32 cellular contexts compared by ENCODE assay signal in genomic region chr14:59267046-59267445, GRCh38.
DNase-seq lines count a peak whose midpoint lies in the region; ATAC-seq, FAIRE-seq and TF ChIP-seq lines count a peak whose summit lies in the region.
"Had no signal": no experiment of that assay in that cellular context is flagged by ENCODE, and none has a peak within 500 bp of the region (broad histone marks: within the 10 kb centered on the region; RNA-seq: fewer than 3 reads in every experiment).

No MANE protein-coding gene starts in this region.

- peaks cover 34% of the 10 kb centered on the region for H3K4me1 ChIP-seq in RWPE2 (ENCODE audit: insufficient read depth, poor library complexity, severe bottlenecking)
- no peaks in the 10 kb centered on the region for H3K4me1 ChIP-seq in mucosa of descending colon (ENCODE audit: low read depth)
- H3K4me1 ChIP-seq in ascending aorta = peaks cover 0 to 20% of the 10 kb centered on the region in 2 donors
- H3K4me1 ChIP-seq: breast epithelium had no signal

- no peak for DNase-seq in activated CD4-positive, alpha-beta T cell treated with anti-CD3 and anti-CD28 coated beads, Interleukin-2, amount 10 ng/mL, durations not matched to agents 24 days and 14 days
- DNase-seq in activated CD4-positive, alpha-beta T cell treated with anti-CD3 and anti-CD28 coated beads, Interleukin-2, amount 50 U/mL, for 1 hour = no peak
- DNase-seq in GM19239 (ENCODE audit: insufficient read length, low spot score) (no peak), RWPE2 (ENCODE audit: low spot score) (no peak), iris pigment epithelial cell (ENCODE audit: low read depth) (peak; percentile 57), mucosa of descending colon (no peak), ascending aorta (ENCODE audit: low spot score in 2 of 2) (no peak)
- DNase-seq in effector memory CD8-positive, alpha-beta T cell = no peak
- DNase-seq: activated CD4-positive, alpha-beta T cell treated with anti-CD3 and anti-CD28 coated beads for 4 hours; amygdala; Calu3; DMS79 treated with DMSO at 0.1 percent for 48 hours; hippocampal formation; Kasumi-1; left cardiac atrium; MV-4-11; natural killer cell; NCI-H1436; NCI-H2081 treated with DMSO at 0.1 percent for 48 hours; NCI-H748 treated with DMSO at 0.1 percent for 48 hours; occipital lobe; Peyer's patch; SIG-M5; stimulated activated CD4-positive, alpha-beta T cell treated with anti-CD3 and anti-CD28 coated beads, Interleukin-4, amount 100 ng/mL, for 4 hours had no signal

- intact Hi-C loops in activated CD4-positive, alpha-beta T cell treated with anti-CD3 and anti-CD28 coated beads, Interleukin-2, amount 10 ng/mL, durations not matched to agents 24 days and 14 days (cut with micrococcal nuclease) = loop anchor here (1.0 kb wide), 1 partner anchor 8 kb away; no protein-coding TSS in a partner anchor
- intact Hi-C loops in mucosa of descending colon (cut with DNase I, micrococcal nuclease) = loop anchor here in 1 of 2 donors (10.0 kb wide), 1 partner anchor 48 kb away; no protein-coding TSS in a partner anchor
- intact Hi-C loops in ascending aorta (cut with DNase I) = no loop called here

- ATAC-seq in RWPE2 (ENCODE audit: low read depth) (peak; percentile 17; the same call in 1 of the 3 replicates), mucosa of descending colon (no peak)
- no peak for ATAC-seq in effector memory CD8-positive, alpha-beta T cell (replicated peaks)
- ATAC-seq: natural killer cell; stimulated activated memory B cell treated with anti-CD40 and anti-IgM and Interleukin-4, amounts not matched to agents 10 μg/mL and 1 μg/mL and 100 μg/mL, for 72 hours had no signal

- no peak overlapping the region for H3K4me3 Mint-ChIP-seq in activated CD4-positive, alpha-beta T cell treated with anti-CD3 and anti-CD28 coated beads, Interleukin-2, amount 10 ng/mL, durations not matched to agents 24 days and 14 days
- no peak overlapping the region for H3K4me3 Mint-ChIP-seq in effector memory CD8-positive, alpha-beta T cell
- H3K4me3 Mint-ChIP-seq: activated naive CD4-positive, alpha-beta T cell treated with anti-CD3 and anti-CD28 coated beads, Interleukin-2, amount 50 U/mL, for 24 hours; CD4-positive, CD25-positive, alpha-beta regulatory T cell; natural killer cell; stimulated activated memory B cell treated with anti-CD40 and anti-IgM and Interleukin-4, amounts not matched to agents 10 μg/mL and 1 μg/mL and 100 μg/mL, for 72 hours had no signal

- H3K9me3 ChIP-seq in RWPE2 (ENCODE audit: severe bottlenecking) (no peaks in the 10 kb centered on the region), mucosa of descending colon (no peaks in the 10 kb centered on the region), ascending aorta (no peaks in the 10 kb centered on the region)
- H3K9me3 ChIP-seq: breast epithelium, Peyer's patch had no signal

- TF ChIP-seq CTCF in RWPE2 (IDR thresholded peaks at IDR 0.05; ENCODE audit: poor library complexity, severe bottlenecking) = no peak
- no peak for TF ChIP-seq CTCF in mucosa of descending colon (IDR thresholded peaks at IDR 0.05)
- no peak for TF ChIP-seq CTCF in ascending aorta (IDR thresholded peaks at IDR 0.05)

- H3K27ac Mint-ChIP-seq in activated CD4-positive, alpha-beta T cell treated with anti-CD3 and anti-CD28 coated beads, Interleukin-2, amount 10 ng/mL, durations not matched to agents 24 days and 14 days = peak overlapping the region; percentile 30
- H3K27ac Mint-ChIP-seq in effector memory CD8-positive, alpha-beta T cell = no peak overlapping the region
- H3K27ac Mint-ChIP-seq: activated naive CD4-positive, alpha-beta T cell treated with anti-CD3 and anti-CD28 coated beads, Interleukin-2, amount 50 U/mL, for 24 hours; CD4-positive, CD25-positive, alpha-beta regulatory T cell; natural killer cell; stimulated activated memory B cell treated with anti-CD40 and anti-IgM and Interleukin-4, amounts not matched to agents 10 μg/mL and 1 μg/mL and 100 μg/mL, for 72 hours had no signal

- H3K36me3 ChIP-seq in RWPE2 (ENCODE audit: low read depth) = no peaks in the 10 kb centered on the region
- H3K36me3 ChIP-seq in mucosa of descending colon (ENCODE audit: low read depth) = no peaks in the 10 kb centered on the region
- peaks cover 10 to 25% of the 10 kb centered on the region in 2 donors for H3K36me3 ChIP-seq in ascending aorta
- H3K36me3 ChIP-seq: breast epithelium had no signal

- H3K9me3 Mint-ChIP-seq in activated CD4-positive, alpha-beta T cell treated with anti-CD3 and anti-CD28 coated beads, Interleukin-2, amount 10 ng/mL, durations not matched to agents 24 days and 14 days = peaks cover 13% of the 10 kb centered on the region
- no peaks in the 10 kb centered on the region for H3K9me3 Mint-ChIP-seq in effector memory CD8-positive, alpha-beta T cell
- H3K9me3 Mint-ChIP-seq: natural killer cell had no signal

- H3K27ac ChIP-seq in RWPE2 (ENCODE audit: poor library complexity, severe bottlenecking) (peak overlapping the region; percentile 8), ascending aorta (no peak overlapping the region)
- H3K27ac ChIP-seq: breast epithelium, Peyer's patch had no signal

- FAIRE-seq in GM19239 (lab: Jason Lieb, UNC) = peak; percentile 58
- FAIRE-seq: A204.1, GM18507, H54 had no signal

- no peaks in the 10 kb centered on the region for H3K27me3 ChIP-seq in RWPE2 (ENCODE audit: insufficient read depth, poor library complexity, severe bottlenecking)
- no peaks in the 10 kb centered on the region for H3K27me3 ChIP-seq in ascending aorta
- H3K27me3 ChIP-seq: breast epithelium, Peyer's patch had no signal

- H3K36me3 Mint-ChIP-seq in activated CD4-positive, alpha-beta T cell treated with anti-CD3 and anti-CD28 coated beads, Interleukin-2, amount 10 ng/mL, durations not matched to agents 24 days and 14 days (ENCODE audit: low read depth) = peaks cover 6% of the 10 kb centered on the region
- no peaks in the 10 kb centered on the region for H3K36me3 Mint-ChIP-seq in effector memory CD8-positive, alpha-beta T cell (ENCODE audit: insufficient read depth)

- H3K4me1 Mint-ChIP-seq in activated CD4-positive, alpha-beta T cell treated with anti-CD3 and anti-CD28 coated beads, Interleukin-2, amount 10 ng/mL, durations not matched to agents 24 days and 14 days = peaks cover 19% of the 10 kb centered on the region
- no peaks in the 10 kb centered on the region for H3K4me1 Mint-ChIP-seq in effector memory CD8-positive, alpha-beta T cell (ENCODE audit: low read depth in 2 of 2)

- H3K4me3 ChIP-seq in RWPE2 (ENCODE audit: severe bottlenecking) (no peak overlapping the region), mucosa of descending colon (no peak overlapping the region), ascending aorta (no peak overlapping the region)
- H3K4me3 ChIP-seq: breast epithelium, lung, Peyer's patch had no signal

- no peaks in the 10 kb centered on the region for H3K27me3 Mint-ChIP-seq in activated CD4-positive, alpha-beta T cell treated with anti-CD3 and anti-CD28 coated beads, Interleukin-2, amount 10 ng/mL, durations not matched to agents 24 days and 14 days
- no peaks in the 10 kb centered on the region for H3K27me3 Mint-ChIP-seq in effector memory CD8-positive, alpha-beta T cell
- H3K27me3 Mint-ChIP-seq: activated naive CD4-positive, alpha-beta T cell treated with anti-CD3 and anti-CD28 coated beads, Interleukin-2, amount 50 U/mL, for 24 hours; CD4-positive, CD25-positive, alpha-beta regulatory T cell; stimulated activated memory B cell treated with anti-CD40 and anti-IgM and Interleukin-4, amounts not matched to agents 10 μg/mL and 1 μg/mL and 100 μg/mL, for 72 hours had no signal
